In the genomic region with DNA sequence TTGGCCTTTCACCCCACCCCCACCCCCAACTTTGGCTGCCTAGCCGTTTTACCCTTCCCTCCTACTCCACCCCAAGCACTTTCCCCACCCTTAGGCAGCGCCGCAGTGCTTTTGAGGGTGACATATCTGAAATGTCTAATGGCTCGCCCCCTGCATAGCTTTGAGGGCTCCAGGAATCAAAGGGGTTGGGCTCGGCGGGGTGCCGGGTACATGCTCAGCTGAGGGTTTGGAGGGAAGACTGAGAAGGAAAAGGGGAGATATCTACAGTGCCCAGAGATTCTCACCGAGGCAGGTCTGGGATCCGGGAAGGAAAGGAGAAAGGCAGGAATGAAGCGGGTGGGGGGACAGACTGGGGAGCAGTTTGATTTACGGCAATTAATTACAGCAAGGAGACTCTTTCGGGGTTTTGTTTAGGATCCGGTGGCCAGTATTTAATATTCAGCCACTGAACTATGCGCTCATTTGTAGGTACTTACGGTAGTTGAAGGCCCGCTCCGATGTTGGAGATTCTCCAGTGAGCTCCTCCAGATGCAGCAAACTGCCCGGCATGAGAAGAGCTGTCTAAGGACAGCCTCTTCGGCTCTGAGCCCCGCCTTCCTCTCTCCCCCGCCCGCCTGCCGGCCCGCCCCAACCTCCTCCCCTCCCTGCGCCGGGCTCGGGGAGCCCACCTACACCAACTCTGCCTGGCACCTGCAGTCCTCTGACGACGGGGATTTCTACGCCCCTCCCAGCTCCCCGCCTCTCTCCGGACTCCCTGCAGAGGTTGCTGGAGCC, we compare ENCODE assay signal across 8 cellular contexts. TPM values are rescaled to one million over a fixed set of nuclear protein-coding genes. Genes with fewer than 3 reads are reported as not detected.
DNase-seq lines count a peak whose midpoint lies in the region; ATAC-seq and TF ChIP-seq lines count a peak whose summit lies in the region.

A gene with protein sequence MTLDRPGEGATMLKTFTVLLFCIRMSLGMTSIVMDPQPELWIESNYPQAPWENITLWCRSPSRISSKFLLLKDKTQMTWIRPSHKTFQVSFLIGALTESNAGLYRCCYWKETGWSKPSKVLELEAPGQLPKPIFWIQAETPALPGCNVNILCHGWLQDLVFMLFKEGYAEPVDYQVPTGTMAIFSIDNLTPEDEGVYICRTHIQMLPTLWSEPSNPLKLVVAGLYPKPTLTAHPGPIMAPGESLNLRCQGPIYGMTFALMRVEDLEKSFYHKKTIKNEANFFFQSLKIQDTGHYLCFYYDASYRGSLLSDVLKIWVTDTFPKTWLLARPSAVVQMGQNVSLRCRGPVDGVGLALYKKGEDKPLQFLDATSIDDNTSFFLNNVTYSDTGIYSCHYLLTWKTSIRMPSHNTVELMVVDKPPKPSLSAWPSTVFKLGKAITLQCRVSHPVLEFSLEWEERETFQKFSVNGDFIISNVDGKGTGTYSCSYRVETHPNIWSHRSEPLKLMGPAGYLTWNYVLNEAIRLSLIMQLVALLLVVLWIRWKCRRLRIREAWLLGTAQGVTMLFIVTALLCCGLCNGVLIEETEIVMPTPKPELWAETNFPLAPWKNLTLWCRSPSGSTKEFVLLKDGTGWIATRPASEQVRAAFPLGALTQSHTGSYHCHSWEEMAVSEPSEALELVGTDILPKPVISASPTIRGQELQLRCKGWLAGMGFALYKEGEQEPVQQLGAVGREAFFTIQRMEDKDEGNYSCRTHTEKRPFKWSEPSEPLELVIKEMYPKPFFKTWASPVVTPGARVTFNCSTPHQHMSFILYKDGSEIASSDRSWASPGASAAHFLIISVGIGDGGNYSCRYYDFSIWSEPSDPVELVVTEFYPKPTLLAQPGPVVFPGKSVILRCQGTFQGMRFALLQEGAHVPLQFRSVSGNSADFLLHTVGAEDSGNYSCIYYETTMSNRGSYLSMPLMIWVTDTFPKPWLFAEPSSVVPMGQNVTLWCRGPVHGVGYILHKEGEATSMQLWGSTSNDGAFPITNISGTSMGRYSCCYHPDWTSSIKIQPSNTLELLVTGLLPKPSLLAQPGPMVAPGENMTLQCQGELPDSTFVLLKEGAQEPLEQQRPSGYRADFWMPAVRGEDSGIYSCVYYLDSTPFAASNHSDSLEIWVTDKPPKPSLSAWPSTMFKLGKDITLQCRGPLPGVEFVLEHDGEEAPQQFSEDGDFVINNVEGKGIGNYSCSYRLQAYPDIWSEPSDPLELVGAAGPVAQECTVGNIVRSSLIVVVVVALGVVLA (N-terminal part only) (minus strand): TSS at position 569 of the 774 bp plus-strand sequence. CDS start 2,632 bp downstream, outside the sequence.

- H3K27me3 ChIP-seq in prostate gland (replicated peaks; ENCODE audit: insufficient read depth), result no peaks in the 10 kb centered on the region

- no peaks in the 10 kb centered on the region for H3K36me3 ChIP-seq in prostate gland

- H3K9me3 ChIP-seq in prostate gland, result no peaks in the 10 kb centered on the region

- no peak within 1 kb of the TSS for H3K27ac Mint-ChIP-seq in activated naive CD4-positive, alpha-beta T cell treated with anti-CD3 and anti-CD28 coated beads, Interleukin-2, amount 50 U/mL, for 72 hours

- peak; percentile 58 for DNase-seq in RPMI7951 (ENCODE audit: low read depth)
- peak; percentile 43 for DNase-seq in left ventricle myocardium superior
- DNase-seq in prostate gland (ENCODE audit: low spot score), result peak; percentile 4
- DNase-seq in SIG-M5 treated with dmso at 0.1 percent for 504 hours (lab: John Stamatoyannopoulos, UW; ENCODE audit: unreplicated experiment), result no peak
- no peak for DNase-seq in stimulated activated naive CD4-positive, alpha-beta T cell treated with Interleukin-2 at 50 U/mL for 16 hours (lab: John Stamatoyannopoulos, UW)
- DNase-seq in activated naive CD4-positive, alpha-beta T cell treated with anti-CD3 and anti-CD28 coated beads, Interleukin-2, amount 50 U/mL, for 72 hours (ENCODE audit: low spot score in 2 of 2), result no peak
- no peak for DNase-seq in NCI-H128 (lab: John Stamatoyannopoulos, UW; ENCODE audit: unreplicated experiment)

- no peaks in the 10 kb centered on the region for H3K4me1 ChIP-seq in prostate gland (replicated peaks)

- no peak for TF ChIP-seq CTCF in prostate gland (IDR thresholded peaks at IDR 0.05)

- no peak within 1 kb of the TSS for H3K4me3 ChIP-seq in prostate gland

- ATAC-seq in GM19351 (IDR thresholded peaks at IDR 0.05; ENCODE audit: unreplicated experiment) (peak; percentile 71), left ventricle myocardium superior (peak; percentile 83)
- ATAC-seq in activated naive CD4-positive, alpha-beta T cell treated with anti-CD3 and anti-CD28 coated beads, Interleukin-2, amount 50 U/mL, for 72 hours, result no peak

- TF ChIP-seq POLR2A in prostate gland (IDR thresholded peaks at IDR 0.05), result no peak

- no peaks in the 10 kb centered on the region for H3K36me3 Mint-ChIP-seq in activated naive CD4-positive, alpha-beta T cell treated with anti-CD3 and anti-CD28 coated beads, Interleukin-2, amount 50 U/mL, for 72 hours

- no peaks in the 10 kb centered on the region for H3K9me3 Mint-ChIP-seq in activated naive CD4-positive, alpha-beta T cell treated with anti-CD3 and anti-CD28 coated beads, Interleukin-2, amount 50 U/mL, for 72 hours

- no peak within 1 kb of the TSS for H3K27ac ChIP-seq in prostate gland

- 0% methylated on average over 15 of the region's 32 CpGs for WGBS in prostate gland

- intact Hi-C loops in left ventricle myocardium superior (cut with micrococcal nuclease), result no loop called here
- intact Hi-C loops in prostate gland (cut with DNase I), result no loop called here

RNA-seq across cellular contexts. Expression of the gene that starts here (rescaled TPM):
- 0.39 and 0.84 TPM in 2 replicates for total RNA-seq in RPMI7951 (2014; rRNA removed; shearing (Covaris generic))
- total RNA-seq in left ventricle myocardium superior (2.6 TPM), prostate gland (10 to 100 TPM in 1 of 2 donors, 1 to 10 TPM in 1; 1.5 to 11.0 TPM)
- total RNA-seq in activated naive CD4-positive, alpha-beta T cell treated with anti-CD3 and anti-CD28 coated beads, Interleukin-2, amount 50 U/mL, for 72 hours, result not detected

Comparison
In these comparisons a context has a peak if more than half of its experiments do, and no peak if none do; other contexts are left out.
1. Peak in DNase-seq in RPMI7951; RNA of the gene not detected or under 1 TPM.
2. ATAC-seq: peak in GM19351 (single experiment) and left ventricle myocardium superior (single experiment); none in activated naive CD4-positive, alpha-beta T cell treated with anti-CD3 and anti-CD28 coated beads, Interleukin-2, amount 50 U/mL, for 72 hours (0 of 2).
3. DNase-seq: peak in left ventricle myocardium superior (single experiment) and prostate gland (single experiment); none in SIG-M5 treated with dmso at 0.1 percent for 504 hours (single experiment), stimulated activated naive CD4-positive, alpha-beta T cell treated with Interleukin-2 at 50 U/mL for 16 hours (single experiment), activated naive CD4-positive, alpha-beta T cell treated with anti-CD3 and anti-CD28 coated beads, Interleukin-2, amount 50 U/mL, for 72 hours (0 of 2) and NCI-H128 (single experiment).